7 cellular contexts compared by ENCODE assay signal in genomic region chr17:36948717-36949460, GRCh38. TPM values are rescaled to one million over a fixed set of nuclear protein-coding genes. Genes with fewer than 3 reads are reported as not detected.
DNase-seq lines count a peak whose midpoint lies in the region; ATAC-seq and TF ChIP-seq lines count a peak whose summit lies in the region.

TSS of gene AATF (plus strand) at chr17:36948954. CDS start at chr17:36949126, 172 bp downstream.

- peaks cover 42% of the 10 kb centered on the region for H3K27me3 ChIP-seq in hepatocyte

- H3K27ac ChIP-seq in hepatocyte, result peak within 1 kb of the TSS; percentile 94

- peak within 1 kb of the TSS; percentile 91 for H3K4me2 ChIP-seq in hepatocyte

- H4K20me1 ChIP-seq in hepatocyte (ENCODE audit: insufficient read depth, poor library complexity, severe bottlenecking), result no peaks in the 10 kb centered on the region

- H2AFZ ChIP-seq in hepatocyte, result peak within 1 kb of the TSS; percentile 86

- no peaks in the 10 kb centered on the region for H3K9me3 ChIP-seq in hepatocyte (ENCODE audit: low read depth)

- H3K4me1 ChIP-seq in hepatocyte (ENCODE audit: insufficient read depth), result peaks cover 10% of the 10 kb centered on the region

- no peaks in the 10 kb centered on the region for H3K36me3 ChIP-seq in hepatocyte (replicated peaks; ENCODE audit: insufficient read depth, low read depth)

- under 1% methylated on average over 67 of the region's 90 CpGs for WGBS in hepatocyte (ENCODE audit: low lambda C conversion rate, missing lambda C conversion rate)

- peak; percentile 72 for ATAC-seq in GM18519 (IDR thresholded peaks at IDR 0.05; ENCODE audit: low FRiP score, unreplicated experiment)
- ATAC-seq in HG03045 (IDR thresholded peaks at IDR 0.05; ENCODE audit: unreplicated experiment), result peak; percentile 87

- DNase-seq in NCI-H2081 treated with DMSO at 0.1 percent for 48 hours (lab: John Stamatoyannopoulos, UW) (peak; percentile 82), T1000 (lab: John Stamatoyannopoulos, UW) (peak; percentile 96), astrocyte of the hippocampus (ENCODE audit: low read depth, low spot score) (peak; percentile 98), hepatocyte (ENCODE audit: low spot score) (peak; percentile 98), retinal pigment epithelial cell (ENCODE audit: low read depth) (peak; percentile 75)

- H3K4me3 ChIP-seq in hepatocyte (peak within 1 kb of the TSS; percentile 53), retinal pigment epithelial cell (ENCODE audit: low read length) (peak within 1 kb of the TSS; percentile 83)

- peaks cover 28% of the 10 kb centered on the region for H3K79me2 ChIP-seq in hepatocyte

- no peaks in the 10 kb centered on the region for H3K9me2 ChIP-seq in hepatocyte (replicated peaks; ENCODE audit: insufficient read depth)

- no peak for TF ChIP-seq CTCF in hepatocyte (IDR thresholded peaks at IDR 0.05; ENCODE audit: poor library complexity)
- no peak for TF ChIP-seq CTCF in retinal pigment epithelial cell (conservative IDR thresholded peaks at IDR 0.05; ENCODE audit: low read depth, low read length)

RNA-seq across cellular contexts. Expression of gene AATF, which starts in this region (rescaled TPM):
- 31.2 and 35.2 TPM in 2 replicates for total RNA-seq in hepatocyte
- polyA plus RNA-seq in hepatocyte, result 35.7 and 43.3 TPM in 2 replicates

Comparison
In these comparisons a context has a peak if more than half of its experiments do, and no peak if none do; other contexts are left out.
1. Peak in every context shown above with its lines: DNase-seq, ATAC-seq, H3K4me3 ChIP-seq and H3K27ac ChIP-seq.